21 cellular contexts compared by ENCODE assay signal in genomic region chr6:96545882-96546281, GRCh38. TPM values are rescaled to one million over a fixed set of nuclear protein-coding genes. Genes with fewer than 3 reads are reported as not detected.
A peak's percentile ranks its signal among the peaks of the same experiment; 100 is the strongest.
DNase-seq lines count a peak whose midpoint lies in the region; ATAC-seq, FAIRE-seq and TF ChIP-seq lines count a peak whose summit lies in the region.
"Had no signal": no experiment of that assay in that cellular context is flagged by ENCODE, and none has a peak within 500 bp of the region (broad histone marks: within the 10 kb centered on the region; RNA-seq: fewer than 3 reads in every experiment).

No MANE protein-coding gene starts in this region.

- H3K9me3 ChIP-seq in HepG2 (ENCODE audit: low read length) (no peaks in the 10 kb centered on the region), right lobe of liver (no peaks in the 10 kb centered on the region), astrocyte (ENCODE audit: insufficient read depth, low read depth, low read length) (no peaks in the 10 kb centered on the region)
- H3K9me3 ChIP-seq: BE2C had no signal

- POLR2A ChIA-PET in HepG2 (lab: Yijun Ruan, JAX), result no interaction called here

- DNase-seq in HepG2 (ENCODE audit: low spot score), result no peak
- no peak for DNase-seq in right lobe of liver
- DNase-seq in KBM-7, result peak; percentile 16
- no peak for DNase-seq in astrocyte (ENCODE audit: low read depth)
- no peak for DNase-seq in activated CD8-positive, alpha-beta memory T cell treated with anti-CD3 and anti-CD28 coated beads, Interleukin-2, amount 50 U/mL, for 4 hours
- DNase-seq: ACHN; BE2C; C1 segment of cervical spinal cord; CD4-positive, CD25-positive, alpha-beta regulatory T cell; CD8-positive, alpha-beta memory T cell; COR-L47; DMS 273 treated with DMSO at 0.1 percent for 48 hours; DMS53; DND-41; EL; H9 had no signal

- TF ChIP-seq POLR2A in HepG2 (IDR thresholded peaks at IDR 0.05; ENCODE audit: insufficient read depth in 1 of 2, low read depth in 2 of 2, low read length in 2 of 2) (no peak), right lobe of liver (IDR thresholded peaks at IDR 0.05) (no peak)

- TF ChIP-seq CTCF in HepG2 (CRISPR knock-in tag; IDR thresholded peaks at IDR 0.05), result no peak
- no peak for TF ChIP-seq CTCF in right lobe of liver (IDR thresholded peaks at IDR 0.05)
- no peak for TF ChIP-seq CTCF in astrocyte (IDR thresholded peaks at IDR 0.05; ENCODE audit: insufficient read depth, low read depth, low read length)

- H3K36me3 Mint-ChIP-seq in astrocyte (ENCODE audit: low read depth, unreplicated experiment), result no peaks in the 10 kb centered on the region
- H3K36me3 Mint-ChIP-seq in stimulated activated memory B cell treated with anti-CD40 and anti-IgM and Interleukin-4, amounts not matched to agents 10 μg/mL and 1 μg/mL and 100 μg/mL, for 72 hours, result peaks cover 59% of the 10 kb centered on the region

- H3K4me3 ChIP-seq in HepG2 (replicated peaks in 1 of 3; ENCODE audit: insufficient read depth in 1 of 3, low read depth in 2 of 3, low read length in 3 of 3), result no peak overlapping the region
- no peak overlapping the region for H3K4me3 ChIP-seq in right lobe of liver
- no peak overlapping the region for H3K4me3 ChIP-seq in astrocyte (ENCODE audit: insufficient read depth, low read depth, low read length)

- no peak overlapping the region for H3K4me3 Mint-ChIP-seq in astrocyte (ENCODE audit: unreplicated experiment)
- no peak overlapping the region for H3K4me3 Mint-ChIP-seq in stimulated activated memory B cell treated with anti-CD40 and anti-IgM and Interleukin-4, amounts not matched to agents 10 μg/mL and 1 μg/mL and 100 μg/mL, for 72 hours
- H3K4me3 Mint-ChIP-seq: CD4-positive, CD25-positive, alpha-beta regulatory T cell; CD8-positive, alpha-beta memory T cell; H9 had no signal

- H3K27ac ChIP-seq in HepG2 (ENCODE audit: extremely low read length, insufficient read depth, low read length) (no peak overlapping the region), right lobe of liver (no peak overlapping the region), astrocyte (ENCODE audit: low read depth, low read length) (no peak overlapping the region)

- WGBS in HepG2 (ENCODE audit: low lambda C conversion rate), result 97% methylated on average over 3 of the region's 3 CpGs
- WGBS in right lobe of liver (ENCODE audit: insufficient coverage, low coverage, low lambda C conversion rate, missing lambda C conversion rate), result 95% methylated on average over 3 of the region's 3 CpGs

- intact Hi-C loops in HepG2 (cut with micrococcal nuclease; ENCODE audit: unreplicated experiment), result no loop called here
- intact Hi-C loops in right lobe of liver (cut with DNase I), result no loop called here

- H2AFZ ChIP-seq in HepG2 (ENCODE audit: low read length) (no peak overlapping the region), astrocyte (ENCODE audit: low read depth, low read length) (no peak overlapping the region)

- no peaks in the 10 kb centered on the region for H3K4me1 Mint-ChIP-seq in astrocyte (ENCODE audit: low read depth, unreplicated experiment)
- H3K4me1 Mint-ChIP-seq in stimulated activated memory B cell treated with anti-CD40 and anti-IgM and Interleukin-4, amounts not matched to agents 10 μg/mL and 1 μg/mL and 100 μg/mL, for 72 hours, result no peaks in the 10 kb centered on the region
- H3K4me1 Mint-ChIP-seq: CD8-positive, alpha-beta memory T cell; H9 had no signal

- no peak overlapping the region for H3K27ac Mint-ChIP-seq in astrocyte (ENCODE audit: unreplicated experiment)
- H3K27ac Mint-ChIP-seq in stimulated activated memory B cell treated with anti-CD40 and anti-IgM and Interleukin-4, amounts not matched to agents 10 μg/mL and 1 μg/mL and 100 μg/mL, for 72 hours, result no peak overlapping the region
- H3K27ac Mint-ChIP-seq: H9 had no signal

- FAIRE-seq in HepG2 (lab: Jason Lieb, UNC) (peak; percentile 46), astrocyte (lab: Jason Lieb, UNC) (peak; percentile 13)
- FAIRE-seq: GM12892, H1 had no signal

- in situ Hi-C loops in HepG2 (cut with HindIII; ENCODE audit: extremely low pct_ligation_motif_present, low pct_unique_long_range_greater_than_20kb) (no loop called here), KBM-7 (cut with MboI; ENCODE audit: low pct_unique_long_range_greater_than_20kb, low sequenced_read_pairs) (no loop called here)

- H4K20me1 ChIP-seq in HepG2 (ENCODE audit: insufficient read depth, low read length) (no peaks in the 10 kb centered on the region), astrocyte (ENCODE audit: insufficient read depth, low read length) (no peaks in the 10 kb centered on the region)

- H3K79me2 ChIP-seq in HepG2 (ENCODE audit: insufficient read depth, low read length), result no peaks in the 10 kb centered on the region
- no peaks in the 10 kb centered on the region for H3K79me2 ChIP-seq in astrocyte (ENCODE audit: insufficient read depth, low read length)

- H3K4me2 ChIP-seq in HepG2 (ENCODE audit: low read depth, low read length), result no peak overlapping the region
- no peak overlapping the region for H3K4me2 ChIP-seq in astrocyte (ENCODE audit: low read length)

- no peaks in the 10 kb centered on the region for H3K9me3 Mint-ChIP-seq in astrocyte (ENCODE audit: unreplicated experiment)
- H3K9me3 Mint-ChIP-seq in stimulated activated memory B cell treated with anti-CD40 and anti-IgM and Interleukin-4, amounts not matched to agents 10 μg/mL and 1 μg/mL and 100 μg/mL, for 72 hours, result no peaks in the 10 kb centered on the region
- H3K9me3 Mint-ChIP-seq: CD4-positive, CD25-positive, alpha-beta regulatory T cell; CD8-positive, alpha-beta memory T cell; H9 had no signal

- no peaks in the 10 kb centered on the region for H3K27me3 ChIP-seq in HepG2 (ENCODE audit: control insufficient read depth in 1 of 2, insufficient read depth in 2 of 2, low read length in 2 of 2)
- no peaks in the 10 kb centered on the region for H3K27me3 ChIP-seq in right lobe of liver
- no peaks in the 10 kb centered on the region for H3K27me3 ChIP-seq in astrocyte (ENCODE audit: insufficient read depth, low read length)
- H3K27me3 ChIP-seq: BE2C had no signal

- no peak overlapping the region for H3K9ac ChIP-seq in HepG2 (ENCODE audit: insufficient read depth, low read depth, low read length)
- no peak overlapping the region for H3K9ac ChIP-seq in astrocyte (ENCODE audit: low read length)

- ATAC-seq in HepG2, result no peak
- no peak for ATAC-seq in right lobe of liver
- ATAC-seq in stimulated activated memory B cell treated with anti-CD40 and anti-IgM and Interleukin-4, amounts not matched to agents 10 μg/mL and 1 μg/mL and 100 μg/mL, for 72 hours, result no peak
- ATAC-seq in HG03565 (IDR thresholded peaks at IDR 0.05; ENCODE audit: unreplicated experiment), result no peak

- TF ChIP-seq EP300 in HepG2 (IDR thresholded peaks at IDR 0.05; ENCODE audit: low read depth in 2 of 2, low read length in 2 of 2) (no peak), HepG2 (CRISPR knock-in tag; IDR thresholded peaks at IDR 0.05; ENCODE audit: borderline replicate concordance) (no peak)

- no peak for TF ChIP-seq RAD21 in HepG2 (CRISPR knock-in tag; IDR thresholded peaks at IDR 0.05)

- H3K36me3 ChIP-seq in HepG2 (replicated peaks in 1 of 2; ENCODE audit: control insufficient read depth in 1 of 2, insufficient read depth in 2 of 2, low read length in 2 of 2) (peaks cover 4 to 36% of the 10 kb centered on the region in 2 experiments), right lobe of liver (peaks cover 0 to 55% (median 6%) of the 10 kb centered on the region in 4 donors), astrocyte (ENCODE audit: insufficient read depth, low read length) (peaks cover 42% of the 10 kb centered on the region)

- CTCF ChIA-PET in HepG2 (lab: Yijun Ruan, JAX; ENCODE audit: low intra/inter-chr PET ratio, low total read pairs), result no interaction called here

- H3K4me1 ChIP-seq in HepG2 (ENCODE audit: insufficient read depth, low read length) (no peaks in the 10 kb centered on the region), right lobe of liver (no peaks in the 10 kb centered on the region), astrocyte (ENCODE audit: insufficient read depth, low read length) (no peaks in the 10 kb centered on the region)
- H3K4me1 ChIP-seq: BE2C had no signal

- no TSS peak for BruUV-seq in HepG2 (replicated peaks; lab: Mats Ljungman, UMichigan)

- no peaks in the 10 kb centered on the region for H3K27me3 Mint-ChIP-seq in astrocyte (ENCODE audit: low read depth, unreplicated experiment)
- H3K27me3 Mint-ChIP-seq in stimulated activated memory B cell treated with anti-CD40 and anti-IgM and Interleukin-4, amounts not matched to agents 10 μg/mL and 1 μg/mL and 100 μg/mL, for 72 hours, result no peaks in the 10 kb centered on the region
- H3K27me3 Mint-ChIP-seq: CD4-positive, CD25-positive, alpha-beta regulatory T cell; CD8-positive, alpha-beta memory T cell had no signal

RNA-seq across cellular contexts. Expression of gene FHL5, which starts 17.0 kb away (rescaled TPM):
- not detected in 2 replicates for total RNA-seq in HepG2 (2016; rRNA removed; fragmentation: Illumina TruSeq; extraction: Trizol)
- not detected in 2 replicates for total RNA-seq in HepG2 (2016; cell fraction: cytosol; rRNA removed; fragmentation: Illumina TruSeq; extraction: Trizol; ENCODE audit: low read depth)
- total RNA-seq in HepG2 (2016; cell fraction: insoluble cytoplasmic fraction; rRNA removed; fragmentation: Illumina TruSeq; extraction: Trizol), result not detected in 2 replicates
- not detected in 2 replicates for total RNA-seq in HepG2 (2016; cell fraction: membrane; rRNA removed; fragmentation: Illumina TruSeq; extraction: Trizol)
- not detected in 2 replicates for total RNA-seq in HepG2 (2016; cell fraction: nucleus; rRNA removed; fragmentation: Illumina TruSeq; extraction: Trizol)
- polyA plus RNA-seq in HepG2 (2011; rRNA removed), result not detected in 2 replicates
- not detected in 2 replicates for polyA plus RNA-seq in HepG2 (2011; cell fraction: cytosol; rRNA removed)
- not detected in 2 replicates for polyA plus RNA-seq in HepG2 (2011; cell fraction: nucleus; rRNA removed)
- polyA plus RNA-seq in HepG2 (2012), result not detected in 2 replicates
- not detected in 2 replicates for polyA plus RNA-seq in HepG2 (2016; cell fraction: cytosol; fragmentation: Illumina TruSeq; extraction: Trizol; ENCODE audit: low read depth)
- not detected in 2 replicates for polyA plus RNA-seq in HepG2 (2016; cell fraction: insoluble cytoplasmic fraction; fragmentation: Illumina TruSeq; extraction: Trizol; ENCODE audit: low read depth)
- not detected in 2 replicates for polyA plus RNA-seq in HepG2 (2016; cell fraction: membrane; fragmentation: Illumina TruSeq; extraction: Trizol; ENCODE audit: low read depth)
- polyA plus RNA-seq in HepG2 (2016; cell fraction: nucleus; fragmentation: Illumina TruSeq; extraction: Trizol; ENCODE audit: insufficient read depth, low read depth), result not detected in 2 replicates
- not detected in 2 replicates for polyA minus RNA-seq in HepG2 (2011; rRNA and poly(A)+ RNA removed; ENCODE audit: low replicate concordance)
- polyA minus RNA-seq in HepG2 (2011; cell fraction: cytosol; rRNA and poly(A)+ RNA removed), result not detected in 2 replicates
- not detected in 2 replicates for polyA minus RNA-seq in HepG2 (2011; cell fraction: nucleus; rRNA and poly(A)+ RNA removed)
- under 1 TPM in 4 of 6 experiments, not detected in 2; 0.20 to 0.33 (median 0.28) TPM for total RNA-seq in right lobe of liver
- total RNA-seq in astrocyte, result not detected in 2 replicates
- total RNA-seq: CD4-positive, CD25-positive, alpha-beta regulatory T cell; CD8-positive, alpha-beta memory T cell; G401; H1; H9 had no signal
- polyA plus RNA-seq: CD4-positive, CD25-positive, alpha-beta regulatory T cell; CD8-positive, alpha-beta memory T cell; H1 had no signal

RNA-seq across cellular contexts. Expression of gene UFL1, which starts 24.3 kb away (rescaled TPM):
- total RNA-seq in HepG2 (2016; rRNA removed; fragmentation: Illumina TruSeq; extraction: Trizol) (16.3 and 24.7 TPM in 2 replicates), right lobe of liver (10 to 100 TPM; 15.1 to 17.5 (median 15.9) TPM), astrocyte (19.5 and 21.6 TPM in 2 replicates)
- total RNA-seq in HepG2 (2016; cell fraction: cytosol; rRNA removed; fragmentation: Illumina TruSeq; extraction: Trizol; ENCODE audit: low read depth), result 1.4 and 2.9 TPM in 2 replicates
- total RNA-seq in HepG2 (2016; cell fraction: insoluble cytoplasmic fraction; rRNA removed; fragmentation: Illumina TruSeq; extraction: Trizol), result 15.5 and 23.9 TPM in 2 replicates
- 4.3 and 5.0 TPM in 2 replicates for total RNA-seq in HepG2 (2016; cell fraction: membrane; rRNA removed; fragmentation: Illumina TruSeq; extraction: Trizol)
- 33.4 and 33.5 TPM in 2 replicates for total RNA-seq in HepG2 (2016; cell fraction: nucleus; rRNA removed; fragmentation: Illumina TruSeq; extraction: Trizol)
- polyA plus RNA-seq in HepG2 (2011; rRNA removed), result 7.4 and 8.8 TPM in 2 replicates
- 2.1 and 4.2 TPM in 2 replicates for polyA plus RNA-seq in HepG2 (2011; cell fraction: cytosol; rRNA removed)
- 6.8 and 8.2 TPM in 2 replicates for polyA plus RNA-seq in HepG2 (2011; cell fraction: nucleus; rRNA removed)
- 14.8 and 22.3 TPM in 2 replicates for polyA plus RNA-seq in HepG2 (2012)
- polyA plus RNA-seq in HepG2 (2016; cell fraction: cytosol; fragmentation: Illumina TruSeq; extraction: Trizol; ENCODE audit: low read depth), result 0.82 and 0.85 TPM in 2 replicates
- 11.1 and 11.4 TPM in 2 replicates for polyA plus RNA-seq in HepG2 (2016; cell fraction: insoluble cytoplasmic fraction; fragmentation: Illumina TruSeq; extraction: Trizol; ENCODE audit: low read depth)
- polyA plus RNA-seq in HepG2 (2016; cell fraction: membrane; fragmentation: Illumina TruSeq; extraction: Trizol; ENCODE audit: low read depth), result 1.7 and 2.2 TPM in 2 replicates
- 35.0 and 36.6 TPM in 2 replicates for polyA plus RNA-seq in HepG2 (2016; cell fraction: nucleus; fragmentation: Illumina TruSeq; extraction: Trizol; ENCODE audit: insufficient read depth, low read depth)
- 2.5 and 3.2 TPM in 2 replicates for polyA minus RNA-seq in HepG2 (2011; rRNA and poly(A)+ RNA removed; ENCODE audit: low replicate concordance)
- polyA minus RNA-seq in HepG2 (2011; cell fraction: cytosol; rRNA and poly(A)+ RNA removed), result 10.5 and 11.4 TPM in 2 replicates
- 19.5 and 20.1 TPM in 2 replicates for polyA minus RNA-seq in HepG2 (2011; cell fraction: nucleus; rRNA and poly(A)+ RNA removed)
